Comparison of ENCODE assay signal across 12 cellular contexts in the genomic region with DNA sequence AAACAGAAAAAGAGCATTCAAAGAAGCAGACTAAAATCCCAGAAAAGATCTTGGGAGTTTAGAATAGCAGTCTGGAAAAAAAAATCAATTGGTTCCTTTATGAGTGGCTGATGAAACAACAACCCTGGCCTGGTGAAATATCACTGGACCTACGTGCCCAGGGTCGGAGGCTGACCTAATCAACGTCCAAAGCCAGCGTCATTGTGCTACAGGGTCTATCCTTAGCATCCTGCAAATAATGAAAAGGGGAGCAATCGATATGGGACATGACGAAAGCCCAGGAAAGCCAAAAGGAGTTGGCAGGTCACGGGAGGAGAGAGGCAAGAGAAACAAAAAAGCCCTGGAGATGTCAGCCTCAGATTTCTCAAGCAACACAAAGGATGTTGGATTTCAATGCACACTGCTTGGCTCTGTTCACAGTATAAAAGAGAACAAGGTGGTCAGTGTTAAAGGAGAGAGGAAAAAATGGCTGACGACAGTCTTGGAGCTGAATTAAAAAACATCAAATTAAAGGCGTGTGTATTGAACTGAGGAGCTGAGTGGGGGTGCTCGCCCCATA.
"Had no signal": no experiment of that assay in that cellular context is flagged by ENCODE, and none has a peak within 500 bp of the region (broad histone marks: within the 10 kb centered on the region; RNA-seq: fewer than 3 reads in every experiment).

No MANE protein-coding gene starts in this region.

- ATAC-seq: activated CD8-positive, alpha-beta T cell treated with anti-CD3 and anti-CD28 coated beads for 36 hours; esophagus mucosa; stimulated activated effector memory CD8-positive, alpha-beta T cell treated with anti-CD3 and anti-CD28 coated beads, Interleukin-12 subunit alpha, Interleukin-12 subunit beta, amount 100 ng/mL, for 72 hours had no signal

- H3K4me3 ChIP-seq: ovary, thyroid gland had no signal

- H3K36me3 ChIP-seq: ovary, thyroid gland had no signal

- H3K27ac ChIP-seq: ovary, thyroid gland had no signal

- DNase-seq: activated B cell treated with CpG ODN at 0.5 μM for 24 hours; activated CD4-positive, alpha-beta T cell treated with anti-CD3 and anti-CD28 coated beads for 48 hours; activated CD8-positive, alpha-beta T cell treated with anti-CD3 and anti-CD28 coated beads for 36 hours; activated gamma-delta T cell; activated T-cell treated with anti-CD3 and anti-CD28 coated beads, Interleukin-2, amount 50 U/mL, for 48 hours; amniotic stem cell; nephron progenitor cell; ovary; SW 1271; thyroid gland had no signal

- H3K27me3 ChIP-seq: ovary, thyroid gland had no signal

- H3K9me3 ChIP-seq: ovary, thyroid gland had no signal
